ENCODE assay signal across 13 cellular contexts in the genomic region with DNA sequence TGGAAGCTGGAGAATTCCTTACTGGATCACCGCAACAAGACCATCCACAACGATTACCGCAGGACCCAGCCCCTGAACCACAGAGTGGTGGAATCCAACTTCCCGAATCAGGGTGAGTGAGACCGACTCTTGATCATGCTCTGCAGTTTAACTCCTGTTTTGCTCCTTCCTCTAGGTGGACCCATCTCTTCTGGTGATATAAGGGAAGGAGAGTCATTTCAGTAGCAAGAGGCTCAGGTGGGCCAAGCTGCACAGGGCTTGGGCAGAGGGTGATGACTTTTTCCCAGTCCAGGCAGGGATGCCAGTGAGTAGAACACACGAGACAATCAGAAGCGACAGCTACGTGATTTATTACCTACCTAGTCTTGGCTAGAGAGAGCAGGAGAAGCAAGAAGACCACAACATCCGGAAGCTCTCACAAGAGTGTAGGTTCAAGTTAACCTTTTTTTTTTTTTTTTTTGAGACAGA. TPM values are rescaled to one million over a fixed set of nuclear protein-coding genes. Genes with fewer than 3 reads are reported as not detected.
DNase-seq lines count a peak whose midpoint lies in the region; ATAC-seq, FAIRE-seq and TF ChIP-seq lines count a peak whose summit lies in the region.
"Had no signal": no experiment of that assay in that cellular context is flagged by ENCODE, and none has a peak within 500 bp of the region (broad histone marks: within the 10 kb centered on the region; RNA-seq: fewer than 3 reads in every experiment).

No MANE protein-coding gene starts in this region.

- H3K79me2 ChIP-seq in H1 (ENCODE audit: control insufficient read depth in 1 of 2, insufficient read depth in 2 of 2, low read length in 2 of 2), result no peaks in the 10 kb centered on the region

- CTCF ChIA-PET in CD8-positive, alpha-beta memory T cell (lab: Charles Lee), result interaction anchor here (0.8 to 2.8 kb wide), 8 partner anchors 8 to 244 kb away, joined by 3 to 11 read pairs (median 4); no protein-coding TSS in a partner anchor
- CTCF ChIA-PET in activated B cell treated with CpG ODN at 0.5 μM for 24 hours (lab: Charles Lee), result interaction anchor here (1.0 to 1.5 kb wide), 2 partner anchors 8 to 17 kb away, joined by 4 to 7 read pairs; no protein-coding TSS in a partner anchor
- CTCF ChIA-PET in H1 (lab: Charles Lee; ENCODE audit: partially characterized antibody), result interaction anchor here (0.5 to 2.3 kb wide), 7 partner anchors 9 to 135 kb away, joined by 3 to 7 read pairs (median 3); no protein-coding TSS in a partner anchor

- no peak overlapping the region for H3K4me2 ChIP-seq in H1 (ENCODE audit: insufficient read depth in 1 of 2, low read depth in 2 of 2, low read length in 2 of 2)

- POLR2A ChIA-PET in CD8-positive, alpha-beta memory T cell (lab: Charles Lee), result interaction anchor here (0.6 to 1.4 kb wide), 6 partner anchors 15 to 551 kb away, joined by 3 to 10 read pairs (median 6); partner anchors contain the start of gene ENO1
- POLR2A ChIA-PET in activated B cell treated with CpG ODN at 0.5 μM for 24 hours (lab: Charles Lee) (no interaction called here), H1 (lab: Charles Lee; ENCODE audit: partially characterized antibody) (interaction anchor here (0.7 to 2.2 kb wide), 2 partner anchors 33 to 39 kb away, joined by 3 to 5 read pairs; no protein-coding TSS in a partner anchor)

- no peaks in the 10 kb centered on the region for H3K79me1 ChIP-seq in H1 (ENCODE audit: low read depth, low read length)

- H3K27ac ChIP-seq in CD8-positive, alpha-beta memory T cell (ENCODE audit: low read depth, low read length), result peak overlapping the region; percentile 27
- no peak overlapping the region for H3K27ac ChIP-seq in H1 (ENCODE audit: low read depth, low read length)
- H3K27ac ChIP-seq: GM23248 had no signal

- H3K36me3 Mint-ChIP-seq in CD8-positive, alpha-beta memory T cell, result peaks cover 2 to 5% (median 3%) of the 10 kb centered on the region in 3 donors
- H3K36me3 Mint-ChIP-seq in activated B cell treated with CpG ODN at 0.5 μM for 24 hours (ENCODE audit: low read depth), result no peaks in the 10 kb centered on the region

- TF ChIP-seq RAD21 in H1 (IDR thresholded peaks at IDR 0.05 in 1 of 2, conservative IDR thresholded peaks at IDR 0.05 in 1 of 2; ENCODE audit: low read depth in 2 of 2, low read length in 2 of 2), result no peak

- H4K5ac ChIP-seq in H1 (ENCODE audit: insufficient read length, low read depth, low read length), result no peak overlapping the region

- H2AK5ac ChIP-seq in H1 (ENCODE audit: low read depth, low read length), result no peak overlapping the region

- intact Hi-C loops in activated B cell treated with CpG ODN at 0.5 μM for 24 hours (cut with micrococcal nuclease), result no loop called here

- H3K14ac ChIP-seq in H1 (ENCODE audit: insufficient read length), result no peak overlapping the region

- H3K4ac ChIP-seq in H1 (replicated peaks; ENCODE audit: insufficient read length, low read depth, low read length), result no peak overlapping the region

- peak; percentile 37 for ATAC-seq in activated B cell treated with CpG ODN at 0.5 μM for 24 hours (ENCODE audit: low read depth)
- ATAC-seq in HG02884 (IDR thresholded peaks at IDR 0.05; ENCODE audit: unreplicated experiment), result no peak
- ATAC-seq: left ventricle myocardium superior had no signal

- H3K4me1 Mint-ChIP-seq in CD8-positive, alpha-beta memory T cell, result peaks cover 21 to 49% (median 45%) of the 10 kb centered on the region in 3 donors
- peaks cover 11% of the 10 kb centered on the region for H3K4me1 Mint-ChIP-seq in activated B cell treated with CpG ODN at 0.5 μM for 24 hours

- TF ChIP-seq POLR2A in H1 (IDR thresholded peaks at IDR 0.05; ENCODE audit: control extremely low read depth in 1 of 2, low read depth in 2 of 2, low read length in 2 of 2), result no peak

- no peak overlapping the region for H2BK5ac ChIP-seq in H1 (ENCODE audit: low read depth, low read length)

- H3K27me3 ChIP-seq in CD8-positive, alpha-beta memory T cell (ENCODE audit: insufficient read depth, low read length, poor library complexity, severe bottlenecking), result no peaks in the 10 kb centered on the region
- no peaks in the 10 kb centered on the region for H3K27me3 ChIP-seq in H7 (ENCODE audit: control insufficient read depth, insufficient read depth, low read length)
- no peaks in the 10 kb centered on the region for H3K27me3 ChIP-seq in H1 (replicated peaks in 1 of 4; ENCODE audit: control insufficient read depth in 3 of 4, extremely low read depth in 1 of 4, insufficient read depth in 3 of 4, low read length in 3 of 4)

- no peak overlapping the region for H2BK120ac ChIP-seq in H1 (replicated peaks; ENCODE audit: low read depth, low read length)

- peaks cover 19% of the 10 kb centered on the region for H3K4me1 ChIP-seq in CD8-positive, alpha-beta memory T cell (ENCODE audit: insufficient read depth, low read length)
- H3K4me1 ChIP-seq in H1 (replicated peaks in 1 of 4; ENCODE audit: control insufficient read depth in 3 of 4, insufficient read depth in 4 of 4, low read length in 3 of 4), result no peaks in the 10 kb centered on the region

- H2BK12ac ChIP-seq in H1 (ENCODE audit: low read depth, low read length), result no peak overlapping the region

- no peak overlapping the region for H2BK20ac ChIP-seq in H1 (ENCODE audit: low read length)

- TF ChIP-seq CTCF in activated B cell treated with CpG ODN at 0.5 μM for 24 hours (IDR thresholded peaks at IDR 0.05) (no peak), H1 (IDR thresholded peaks at IDR 0.05; ENCODE audit: control extremely low read depth in 1 of 3, insufficient read depth in 1 of 3, low read depth in 1 of 3, low read length in 3 of 3) (no peak)

- H3K27ac Mint-ChIP-seq in CD8-positive, alpha-beta memory T cell, result peak overlapping the region; percentile 14 to 97 (median 92)
- H3K27ac Mint-ChIP-seq in activated B cell treated with CpG ODN at 0.5 μM for 24 hours, result no peak overlapping the region

- no peak overlapping the region for H3K56ac ChIP-seq in H1 (replicated peaks; ENCODE audit: insufficient read length, low read depth, low read length)

- no peaks in the 10 kb centered on the region for H4K20me1 ChIP-seq in H1 (replicated peaks in 1 of 2; ENCODE audit: control insufficient read depth in 1 of 2, insufficient read depth in 2 of 2, low read length in 2 of 2)

- no peak overlapping the region for H3K9ac ChIP-seq in H1 (replicated peaks in 1 of 4; ENCODE audit: extremely low read depth in 1 of 4, low read depth in 3 of 4, low read length in 3 of 4)
- H3K9ac ChIP-seq: GM23248 had no signal

- peak in 3 of 5 donors; percentile 49 to 82 (median 56) for DNase-seq in CD8-positive, alpha-beta memory T cell
- DNase-seq in H7 (peak; percentile 53), activated B cell treated with CpG ODN at 0.5 μM for 24 hours (no peak), H1 (ENCODE audit: low read depth in 1 of 2, low spot score in 2 of 2) (no peak), DMS 273 treated with DMSO at 0.1 percent for 48 hours (lab: John Stamatoyannopoulos, UW) (no peak), AG08395 (ENCODE audit: low spot score) (no peak)
- DNase-seq in NK-92 treated with Interleukin-12 subunit alpha and Interleukin-12 subunit beta, amount 100 ng/mL, for 24 hours (lab: John Stamatoyannopoulos, UW), result no peak
- DNase-seq: activated CD4-positive, CD25-positive, alpha-beta regulatory T cell; GM23248; left ventricle myocardium superior; NCI-H1694 treated with DMSO at 0.1 percent for 48 hours had no signal

- FAIRE-seq in H1 (lab: Jason Lieb, UNC), result no peak

- H3K9me3 ChIP-seq in CD8-positive, alpha-beta memory T cell (ENCODE audit: low read length), result no peaks in the 10 kb centered on the region
- no peaks in the 10 kb centered on the region for H3K9me3 ChIP-seq in H1 (ENCODE audit: insufficient read depth in 2 of 2, low read depth in 1 of 2, low read length in 1 of 2)

- peak overlapping the region; percentile 71; the same call in 1 of the 2 replicates for H2AFZ ChIP-seq in H1 (ENCODE audit: low read length)
- H2AFZ ChIP-seq: GM23248 had no signal

- no peak overlapping the region for H3K18ac ChIP-seq in H1 (ENCODE audit: extremely low read depth, low read length)

- H3K4me3 Mint-ChIP-seq in CD8-positive, alpha-beta memory T cell, result peak overlapping the region; percentile 70 to 98 (median 92)
- H3K4me3 Mint-ChIP-seq in activated B cell treated with CpG ODN at 0.5 μM for 24 hours, result peak overlapping the region; percentile 42

- no peak overlapping the region for H2BK15ac ChIP-seq in H1 (ENCODE audit: low read length)

- H3K23me2 ChIP-seq in H1 (ENCODE audit: low read depth, low read length), result no peaks in the 10 kb centered on the region

- H3K36me3 ChIP-seq in CD8-positive, alpha-beta memory T cell (ENCODE audit: insufficient read depth, low read length), result no peaks in the 10 kb centered on the region
- H3K36me3 ChIP-seq in H7 (replicated peaks; ENCODE audit: control insufficient read depth, insufficient read depth, low read length) (no peaks in the 10 kb centered on the region), H1 (ENCODE audit: control insufficient read depth in 2 of 4, insufficient read depth in 4 of 4, low read length in 3 of 4) (no peaks in the 10 kb centered on the region)

- H4K8ac ChIP-seq in H1 (ENCODE audit: extremely low read depth, insufficient read depth, low read length), result no peak overlapping the region; the same call in 1 of the 2 replicates

- H3K4me3 ChIP-seq in CD8-positive, alpha-beta memory T cell (ENCODE audit: low read length), result peak overlapping the region; percentile 97
- H3K4me3 ChIP-seq in H7 (ENCODE audit: insufficient read depth, low read depth, low read length) (no peak overlapping the region), H1 (ENCODE audit: extremely low read depth in 1 of 4, insufficient read depth in 2 of 4, low read depth in 3 of 4, low read length in 4 of 4) (no peak overlapping the region)
- H3K4me3 ChIP-seq: GM23248 had no signal

- 91% methylated on average over 9 of the region's 9 CpGs; no CpG with 5 or more reads in 1 of the 2 experiments for WGBS in H1 (ENCODE audit: extremely low coverage in 1 of 2, insufficient coverage in 1 of 2, insufficient read length in 1 of 2, insufficient replicate concordance in 2 of 2, low coverage in 1 of 2, low lambda C conversion rate in 2 of 2, missing lambda C conversion rate in 1 of 2), 2 experiments

- TF ChIP-seq EP300 in H1 (IDR thresholded peaks at IDR 0.05; ENCODE audit: borderline replicate concordance in 1 of 2, low read depth in 2 of 2, low read length in 2 of 2), result no peak

- no peaks in the 10 kb centered on the region for H3K9me3 Mint-ChIP-seq in CD8-positive, alpha-beta memory T cell
- H3K9me3 Mint-ChIP-seq in activated B cell treated with CpG ODN at 0.5 μM for 24 hours, result peaks cover 3% of the 10 kb centered on the region

- peaks cover 0 to 1% of the 10 kb centered on the region in 2 donors for H3K27me3 Mint-ChIP-seq in CD8-positive, alpha-beta memory T cell
- H3K27me3 Mint-ChIP-seq in activated B cell treated with CpG ODN at 0.5 μM for 24 hours, result peaks cover 4% of the 10 kb centered on the region

- H3K23ac ChIP-seq in H1 (ENCODE audit: insufficient read length), result no peak overlapping the region

- H4K91ac ChIP-seq in H1 (replicated peaks; ENCODE audit: insufficient read length, low read length), result no peak overlapping the region

RNA-seq across cellular contexts. Expression of gene CA6, which starts 25.2 kb away (rescaled TPM):
- total RNA-seq in CD8-positive, alpha-beta memory T cell, result 1 to 10 TPM; 1.2 to 1.4 TPM
- 3.7 TPM for polyA plus RNA-seq in CD8-positive, alpha-beta memory T cell
- not detected in 2 replicates for total RNA-seq in H7 (2014; rRNA removed; shearing (Covaris generic))
- not detected in 2 replicates for total RNA-seq in activated B cell treated with CpG ODN at 0.5 μM for 24 hours
- total RNA-seq in H1 (2021; fragmentation: NEBNext Ultra II Directional; extraction: Animal tissue kit (Norgen Biotek cat#: 25700)), result not detected in 2 replicates
- polyA plus RNA-seq in H1 (2011; rRNA removed), result not detected in 2 replicates
- not detected for polyA plus RNA-seq in H1 (2011; cell fraction: cytosol; rRNA removed)
- polyA plus RNA-seq in H1 (2011; cell fraction: nucleus; rRNA removed), result not detected
- polyA plus RNA-seq in H1 (2012, experiment 1 of 2), result not detected in 4 replicates
- not detected for polyA plus RNA-seq in H1 (2012, experiment 2 of 2)
- polyA plus RNA-seq in H1 (2013, experiment 1 of 2), result not detected
- not detected for polyA plus RNA-seq in H1 (2013, experiment 2 of 2)
- not detected in 2 replicates for polyA minus RNA-seq in H1 (2011; rRNA and poly(A)+ RNA removed)
- not detected for polyA minus RNA-seq in H1 (2011; cell fraction: cytosol; rRNA and poly(A)+ RNA removed)
- not detected for polyA minus RNA-seq in H1 (2011; cell fraction: nucleus; rRNA and poly(A)+ RNA removed)
- total RNA-seq: GM23248, left ventricle myocardium superior, renal cortical epithelial cell had no signal
- polyA plus RNA-seq: GM23248 had no signal

RNA-seq across cellular contexts. Expression of gene SLC2A7, which starts 55.3 kb away (rescaled TPM):
- total RNA-seq in CD8-positive, alpha-beta memory T cell, result not detected
- polyA plus RNA-seq in CD8-positive, alpha-beta memory T cell, result not detected
- total RNA-seq in H7 (2014; rRNA removed; shearing (Covaris generic)), result not detected in 2 replicates
- total RNA-seq in activated B cell treated with CpG ODN at 0.5 μM for 24 hours, result not detected in 2 replicates
- not detected in 2 replicates for total RNA-seq in H1 (2021; fragmentation: NEBNext Ultra II Directional; extraction: Animal tissue kit (Norgen Biotek cat#: 25700))
- polyA plus RNA-seq in H1 (2011; rRNA removed), result not detected in 2 replicates
- not detected for polyA plus RNA-seq in H1 (2011; cell fraction: cytosol; rRNA removed)
- not detected for polyA plus RNA-seq in H1 (2011; cell fraction: nucleus; rRNA removed)
- polyA plus RNA-seq in H1 (2012, experiment 1 of 2), result not detected in 4 replicates
- polyA plus RNA-seq in H1 (2012, experiment 2 of 2), result not detected
- not detected for polyA plus RNA-seq in H1 (2013, experiment 1 of 2)
- not detected for polyA plus RNA-seq in H1 (2013, experiment 2 of 2)
- not detected in 2 replicates for polyA minus RNA-seq in H1 (2011; rRNA and poly(A)+ RNA removed)
- polyA minus RNA-seq in H1 (2011; cell fraction: cytosol; rRNA and poly(A)+ RNA removed), result not detected
- not detected for polyA minus RNA-seq in H1 (2011; cell fraction: nucleus; rRNA and poly(A)+ RNA removed)
- total RNA-seq: GM23248, left ventricle myocardium superior, renal cortical epithelial cell had no signal
- polyA plus RNA-seq: GM23248 had no signal

Comparison
In these comparisons a context has a peak if more than half of its experiments do, and no peak if none do; other contexts are left out.
1. DNase-seq: peak in CD8-positive, alpha-beta memory T cell (3 of 5) and H7 (single experiment); none in activated B cell treated with CpG ODN at 0.5 μM for 24 hours (single experiment), H1 (0 of 2), DMS 273 treated with DMSO at 0.1 percent for 48 hours (single experiment), NK-92 treated with Interleukin-12 subunit alpha and Interleukin-12 subunit beta, amount 100 ng/mL, for 24 hours (single experiment) and AG08395 (single experiment).